Comparison of ENCODE assay signal across 12 cellular contexts in the genomic region with DNA sequence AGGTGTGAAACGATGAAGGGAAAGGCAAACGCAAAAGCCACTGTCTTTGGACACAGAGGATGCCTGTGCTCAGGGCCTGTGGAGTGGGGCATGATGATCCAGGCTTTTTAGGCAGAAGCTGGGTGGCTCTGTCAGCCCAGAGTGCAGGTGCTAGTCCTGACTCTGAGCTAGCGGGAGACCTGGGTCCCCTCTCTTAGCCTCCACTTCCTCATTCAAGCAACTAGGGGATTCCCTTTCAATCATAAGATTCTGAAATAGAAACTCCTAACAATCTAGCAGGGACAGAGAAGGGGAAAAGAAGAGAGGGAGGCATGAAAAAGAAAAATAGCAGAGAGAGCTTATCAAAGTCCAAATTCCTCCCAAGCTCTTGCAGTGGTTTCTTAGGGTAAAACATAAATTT. TPM values are rescaled to one million over a fixed set of nuclear protein-coding genes. Genes with fewer than 3 reads are reported as not detected.
DNase-seq lines count a peak whose midpoint lies in the region; ATAC-seq and TF ChIP-seq lines count a peak whose summit lies in the region.
"Had no signal": no experiment of that assay in that cellular context is flagged by ENCODE, and none has a peak within 500 bp of the region (broad histone marks: within the 10 kb centered on the region; RNA-seq: fewer than 3 reads in every experiment).

No MANE protein-coding gene starts in this region.

- no peak overlapping the region for H3K4me3 Mint-ChIP-seq in CD8-positive, alpha-beta T cell
- H3K4me3 Mint-ChIP-seq in IgD-negative memory B cell: peak overlapping the region in 2 of 4 donors; percentile 44 to 51
- H3K4me3 Mint-ChIP-seq: central memory CD8-positive, alpha-beta T cell had no signal

- H3K4me1 ChIP-seq in CD8-positive, alpha-beta T cell (ENCODE audit: insufficient read depth, low read length): no peaks in the 10 kb centered on the region
- H3K4me1 ChIP-seq: SJCRH30 had no signal

- peak in 1 of 7 experiments; percentile 24 for DNase-seq in CD8-positive, alpha-beta T cell
- peak; percentile 30 for DNase-seq in GM19238 (ENCODE audit: insufficient read length, low spot score)
- no peak for DNase-seq in foreskin melanocyte
- no peak for DNase-seq in retina
- DNase-seq in head of caudate nucleus: no peak
- no peak for DNase-seq in activated effector memory CD4-positive, alpha-beta T cell treated with Interleukin-2 at 50 U/mL for 16 hours
- DNase-seq: HCEC 1CT, NCI-H1105, SJCRH30 had no signal

- no peaks in the 10 kb centered on the region for H3K27me3 ChIP-seq in CD8-positive, alpha-beta T cell (ENCODE audit: insufficient read depth, low read length)
- H3K27me3 ChIP-seq: SJCRH30 had no signal

- H3K4me3 ChIP-seq in CD8-positive, alpha-beta T cell (ENCODE audit: low read depth, low read length): no peak overlapping the region
- H3K4me3 ChIP-seq: SJCRH30 had no signal

- no peak for TF ChIP-seq CTCF in CD8-positive, alpha-beta T cell (IDR thresholded peaks at IDR 0.05)

- no peaks in the 10 kb centered on the region for H3K36me3 ChIP-seq in CD8-positive, alpha-beta T cell (ENCODE audit: insufficient read depth, low read length)
- H3K36me3 ChIP-seq: SJCRH30 had no signal

- H3K4me1 Mint-ChIP-seq in CD8-positive, alpha-beta T cell (ENCODE audit: low read depth): peaks cover 18% of the 10 kb centered on the region
- H3K4me1 Mint-ChIP-seq in IgD-negative memory B cell: peaks cover 29 to 34% (median 29%) of the 10 kb centered on the region in 3 donors
- H3K4me1 Mint-ChIP-seq: central memory CD8-positive, alpha-beta T cell had no signal

- peak overlapping the region; percentile 79 for H3K27ac Mint-ChIP-seq in CD8-positive, alpha-beta T cell
- H3K27ac Mint-ChIP-seq in IgD-negative memory B cell: peak overlapping the region; percentile 46 to 87 (median 80)

- ATAC-seq in CD8-positive, alpha-beta T cell: no peak
- peak; percentile 86 for ATAC-seq in HG02798 (IDR thresholded peaks at IDR 0.05; ENCODE audit: poor library complexity, unreplicated experiment)

- POLR2A ChIA-PET in CD8-positive, alpha-beta T cell (lab: Charles Lee): interaction anchor here (0.9 to 1.3 kb wide), 3 partner anchors 9 to 87 kb away, joined by 3 to 4 read pairs (median 3); no protein-coding TSS in a partner anchor

- no peaks in the 10 kb centered on the region for H3K9me3 ChIP-seq in CD8-positive, alpha-beta T cell (ENCODE audit: low read length)
- H3K9me3 ChIP-seq: SJCRH30 had no signal

- no peak overlapping the region for H3K27ac ChIP-seq in CD8-positive, alpha-beta T cell (ENCODE audit: low read depth, low read length)
- H3K27ac ChIP-seq: SJCRH30 had no signal

- CTCF ChIA-PET in CD8-positive, alpha-beta T cell (lab: Charles Lee): interaction anchor here (0.9 to 2.7 kb wide), 7 partner anchors 66 to 478 kb away, joined by 3 to 21 read pairs (median 3); no protein-coding TSS in a partner anchor

- intact Hi-C loops in CD8-positive, alpha-beta T cell (cut with DNase I, micrococcal nuclease): loop anchor here (1.0 to 10.0 kb wide), 8 partner anchors 35 to 475 kb away; no protein-coding TSS in a partner anchor
- intact Hi-C loops in head of caudate nucleus (cut with DNase I): loop anchor here (10.0 kb wide), 1 partner anchor 52 kb away; no protein-coding TSS in a partner anchor

- H3K9me3 Mint-ChIP-seq in CD8-positive, alpha-beta T cell: no peaks in the 10 kb centered on the region
- H3K9me3 Mint-ChIP-seq in IgD-negative memory B cell: no peaks in the 10 kb centered on the region
- H3K9me3 Mint-ChIP-seq: central memory CD8-positive, alpha-beta T cell had no signal

- no peaks in the 10 kb centered on the region for H3K36me3 Mint-ChIP-seq in CD8-positive, alpha-beta T cell
- no peaks in the 10 kb centered on the region for H3K36me3 Mint-ChIP-seq in IgD-negative memory B cell

- no peaks in the 10 kb centered on the region for H3K27me3 Mint-ChIP-seq in CD8-positive, alpha-beta T cell (ENCODE audit: low read depth)
- H3K27me3 Mint-ChIP-seq in IgD-negative memory B cell: no peaks in the 10 kb centered on the region
- H3K27me3 Mint-ChIP-seq: central memory CD8-positive, alpha-beta T cell had no signal

RNA-seq across cellular contexts. Expression of a gene that starts 7.6 kb away (rescaled TPM):
- total RNA-seq in CD8-positive, alpha-beta T cell: 10 to 100 TPM; 30.8 to 31.0 TPM
- polyA plus RNA-seq in IgD-negative memory B cell: 5.9 TPM
